ENCODE assay signal across 26 cellular contexts in genomic region chr20:13028001-13028400, GRCh38. TPM values are rescaled to one million over a fixed set of nuclear protein-coding genes. Genes with fewer than 3 reads are reported as not detected.
A peak's percentile ranks its signal among the peaks of the same experiment; 100 is the strongest.
DNase-seq lines count a peak whose midpoint lies in the region; ATAC-seq, FAIRE-seq and TF ChIP-seq lines count a peak whose summit lies in the region.
"Had no signal": no experiment of that assay in that cellular context is flagged by ENCODE, and none has a peak within 500 bp of the region (broad histone marks: within the 10 kb centered on the region; RNA-seq: fewer than 3 reads in every experiment).

No MANE protein-coding gene starts in this region.

- no peak for FAIRE-seq in bronchial epithelial cell (lab: Jason Lieb, UNC)
- FAIRE-seq: HepG2 had no signal

- H3K36me3 ChIP-seq in bronchial epithelial cell (ENCODE audit: control insufficient read depth, insufficient read depth, low read length) = no peaks in the 10 kb centered on the region
- H3K36me3 ChIP-seq: colonic mucosa, esophagus muscularis mucosa, neural progenitor cell, WERI-Rb-1 had no signal

- DNase-seq in M059J (ENCODE audit: low read depth) (peak; percentile 36), bronchial epithelial cell (ENCODE audit: low read depth) (peak; percentile 87), iris pigment epithelial cell (ENCODE audit: low read depth) (peak; percentile 15), amniotic stem cell (lab: John Stamatoyannopoulos, UW) (no peak), Right ventricle myocardium inferior (ENCODE audit: missing footprints) (no peak), HPDE6-E6E7 (ENCODE audit: extremely low spot score) (no peak), activated T-cell treated with anti-CD3 and anti-CD28 coated beads for 4 hours (no peak)
- DNase-seq: colonic mucosa; DMS53; effector memory CD4-positive, alpha-beta T cell; H9; NCI-H1105; NCI-H2081; NCI-H345; Right ventricle myocardium superior; T-helper 9 cell; tibial artery; WERI-Rb-1 had no signal

- no peak overlapping the region for H3K4me3 ChIP-seq in bronchial epithelial cell (ENCODE audit: low read depth, low read length)
- H3K4me3 ChIP-seq: colonic mucosa, esophagus muscularis mucosa, neural progenitor cell, tibial artery had no signal

- no peak for ATAC-seq in Right ventricle myocardium inferior
- ATAC-seq: activated naive CD4-positive, alpha-beta T cell treated with anti-CD3 and anti-CD28 coated beads, Interleukin-2, amount 50 U/mL, for 72 hours; activated T-helper 17 cell treated with anti-CD3 and anti-CD28 coated beads, Interleukin-2, amount 50 U/mL, for 72 hours; HepG2; sciatic nerve had no signal

- no peak for TF ChIP-seq CTCF in bronchial epithelial cell (IDR thresholded peaks at IDR 0.05; ENCODE audit: insufficient read depth, low read length, severe bottlenecking)

- intact Hi-C loops in Right ventricle myocardium inferior (cut with DNase I) = no loop called here

- no peaks in the 10 kb centered on the region for H3K27me3 ChIP-seq in bronchial epithelial cell (ENCODE audit: control insufficient read depth, insufficient read depth, low read length)
- H3K27me3 ChIP-seq: colonic mucosa, esophagus muscularis mucosa, neural progenitor cell, tibial artery had no signal

RNA-seq across cellular contexts. Expression of gene SPTLC3, which starts 19.2 kb away (rescaled TPM):
- 3.0 and 9.2 TPM in 2 replicates for total RNA-seq in M059J (2014; rRNA removed; shearing (Covaris generic))
- total RNA-seq in bronchial epithelial cell (2.4 and 4.6 TPM in 2 replicates), Right ventricle myocardium inferior (6.9 TPM)
- total RNA-seq: activated T-helper 17 cell treated with anti-CD3 and anti-CD28 coated beads, Interleukin-2, amount 50 U/mL, for 72 hours; B cell; OCI-LY7 had no signal

Comparison
In these comparisons a context has a peak if more than half of its experiments do, and no peak if none do; other contexts are left out.
1. DNase-seq: peak in M059J (single experiment), bronchial epithelial cell (single experiment) and iris pigment epithelial cell (single experiment); none in amniotic stem cell (single experiment), Right ventricle myocardium inferior (single experiment), HPDE6-E6E7 (single experiment) and activated T-cell treated with anti-CD3 and anti-CD28 coated beads for 4 hours (single experiment).